26 cellular contexts compared by ENCODE assay signal in the genomic region with DNA sequence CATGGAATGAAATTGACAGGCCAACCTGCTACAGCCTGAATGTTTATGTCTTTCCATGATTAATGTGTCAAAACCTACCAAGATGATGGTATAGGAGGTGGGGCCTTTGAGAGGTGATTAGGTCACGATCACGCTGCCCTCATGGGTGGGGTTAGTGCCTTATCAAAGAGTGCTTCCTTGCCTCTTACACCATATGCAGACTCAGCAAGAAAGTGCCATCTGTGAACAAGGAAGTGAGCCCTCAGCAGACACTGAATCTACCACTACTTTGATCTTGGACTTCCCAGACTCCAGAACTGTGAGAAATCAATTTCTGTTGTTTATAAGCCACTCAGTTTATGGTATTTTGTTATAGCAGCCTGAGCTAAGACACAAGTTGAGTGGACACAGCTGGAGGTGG.
"Had no signal": no experiment of that assay in that cellular context is flagged by ENCODE, and none has a peak within 500 bp of the region (broad histone marks: within the 10 kb centered on the region; RNA-seq: fewer than 3 reads in every experiment).

No MANE protein-coding gene starts in this region.

- H3K27me3 ChIP-seq: ascending aorta, cardiac muscle cell, colonic mucosa, gastrocnemius medialis, ovary, sigmoid colon, tibial nerve had no signal

- H3K4me2 ChIP-seq: smooth muscle cell had no signal

- H3K4me3 ChIP-seq: ascending aorta, cardiac muscle cell, colonic mucosa, gastrocnemius medialis, ovary, sigmoid colon, smooth muscle cell, tibial nerve had no signal

- H3K27ac ChIP-seq: ascending aorta, cardiac muscle cell, colonic mucosa, gastrocnemius medialis, ovary, sigmoid colon, tibial nerve had no signal

- H3K9me3 ChIP-seq: ascending aorta, colonic mucosa, gastrocnemius medialis, ovary, sigmoid colon had no signal

- DNase-seq: activated CD4-positive, alpha-beta memory T cell treated with anti-CD3 and anti-CD28 coated beads for 36 hours; activated CD4-positive, alpha-beta T cell treated with anti-CD3 and anti-CD28 coated beads, Interleukin-2, amount 10 ng/mL, durations not matched to agents 24 days and 14 days; activated CD4-positive, CD25-positive, alpha-beta regulatory T cell treated with anti-CD3 and anti-CD28 coated beads, Interleukin-2, amount 50 U/mL, for 72 hours; activated CD8-positive, alpha-beta memory T cell treated with anti-CD3 and anti-CD28 coated beads, Interleukin-2, amount 50 U/mL, for 4 hours; activated effector memory CD4-positive, alpha-beta T cell treated with anti-CD3 and anti-CD28 coated beads, Interleukin-2, amount 50 U/mL, for 16 hours; activated naive CD4-positive, alpha-beta T cell treated with anti-CD3 and anti-CD28 coated beads, Interleukin-2, amount 10 ng/mL, durations not matched to agents 7 days and 5 days; activated naive CD8-positive, alpha-beta T cell treated with anti-CD3 and anti-CD28 coated beads, Interleukin-2, amount 10 ng/mL, durations not matched to agents 7 days and 5 days; activated T-cell treated with anti-CD3 and anti-CD28 coated beads, Interleukin-2, amount 50 U/mL, for 1 hour; cerebellar nuclear complex; colonic mucosa; effector memory CD4-positive, alpha-beta T cell; gastrocnemius medialis; glutamatergic neuron; islet precursor cell; naive B cell; nephron progenitor cell; ovary; sigmoid colon; stimulated activated CD4-positive, alpha-beta T cell treated with anti-CD3 and anti-CD28 coated beads, Interleukin-15, amount 100 ng/mL, for 24 hours; stimulated activated CD4-positive, alpha-beta T cell treated with anti-CD3 and anti-CD28 coated beads, Interleukin-2, amount 100 ng/mL, for 24 hours; stimulated activated naive CD4-positive, alpha-beta T cell treated with Interleukin-2 at 50 U/mL for 16 hours; T-helper 9 cell had no signal

- H3K4me1 ChIP-seq: ascending aorta, colonic mucosa, gastrocnemius medialis, sigmoid colon, tibial nerve had no signal

- ATAC-seq: gastrocnemius medialis had no signal

- H3K36me3 ChIP-seq: ascending aorta, cardiac muscle cell, colonic mucosa, gastrocnemius medialis, ovary, sigmoid colon, tibial nerve had no signal
